ENCODE assay signal across 21 cellular contexts in genomic region chr14:62187265-62187664, GRCh38.
DNase-seq lines count a peak whose midpoint lies in the region; ATAC-seq and TF ChIP-seq lines count a peak whose summit lies in the region.
"Had no signal": no experiment of that assay in that cellular context is flagged by ENCODE, and none has a peak within 500 bp of the region (broad histone marks: within the 10 kb centered on the region; RNA-seq: fewer than 3 reads in every experiment).

No MANE protein-coding gene starts in this region.

- in situ Hi-C loops in HAP-1 (cut with MboI; ENCODE audit: low sequenced_read_pairs) = no loop called here

- H3K4me2 ChIP-seq in neuronal stem cell (ENCODE audit: insufficient read depth, low read length, poor library complexity, severe bottlenecking) (no peak overlapping the region), MM.1S (ENCODE audit: low read depth, low read length) (no peak overlapping the region)
- H3K4me2 ChIP-seq: SK-N-SH had no signal

- no CpG with 5 or more reads among the region's 2 CpGs for WGBS in neuronal stem cell (ENCODE audit: extremely low coverage in 2 of 2, insufficient read length in 2 of 2, insufficient replicate concordance in 1 of 2), 2 donors

- DNase-seq in NCI-H2029 treated with DMSO at 0.1 percent for 48 hours (lab: John Stamatoyannopoulos, UW) = peak; percentile 3
- DNase-seq in NCI-H2029 (lab: John Stamatoyannopoulos, UW) = no peak
- DNase-seq in WTC11 (ENCODE audit: low spot score) = peak; percentile 16
- peak; percentile 38 for DNase-seq in iPS-NIHi7 (ENCODE audit: extremely low spot score)
- peak; percentile 24 for DNase-seq in neuronal stem cell (ENCODE audit: low spot score)
- DNase-seq in HAP-1 (ENCODE audit: low spot score in 2 of 2) = no peak
- no peak for DNase-seq in cerebellar nuclear complex (lab: John Stamatoyannopoulos, UW)
- no peak for DNase-seq in MM.1S
- DNase-seq: 8988T; GDM1; NCI-H1694 treated with DMSO at 0.1 percent for 48 hours; NCI-H2107; NCI-H226; NCI-H510A treated with DMSO at 0.1 percent for 48 hours; NCI-H774; NK-92 treated with Interleukin-12 subunit alpha and Interleukin-12 subunit beta, amount 100 ng/mL, for 24 hours; SIG-M5; SK-N-SH had no signal

- H2BK5ac ChIP-seq in neuronal stem cell (ENCODE audit: low read length) = no peak overlapping the region

- no peak overlapping the region for H2BK12ac ChIP-seq in neuronal stem cell (ENCODE audit: low read length)

- H3K4me3 ChIP-seq in neuronal stem cell (ENCODE audit: low read length in 2 of 2) = no peak overlapping the region
- H3K4me3 ChIP-seq in HAP-1 = no peak overlapping the region
- H3K4me3 ChIP-seq in MM.1S (ENCODE audit: low read length) = no peak overlapping the region

- H3K79me1 ChIP-seq in neuronal stem cell (ENCODE audit: low read depth, low read length) = no peaks in the 10 kb centered on the region

- H2BK15ac ChIP-seq in neuronal stem cell (ENCODE audit: low read length) = no peak overlapping the region

- no peak overlapping the region for H2BK120ac ChIP-seq in neuronal stem cell (ENCODE audit: low read depth, low read length)

- no peak overlapping the region for H3K23ac ChIP-seq in neuronal stem cell (ENCODE audit: low read depth, low read length, poor library complexity)

- H3K9me3 ChIP-seq in neuronal stem cell (replicated peaks in 1 of 2; ENCODE audit: control insufficient read depth in 2 of 2, insufficient read depth in 1 of 2, low read depth in 1 of 2, low read length in 2 of 2) (no peaks in the 10 kb centered on the region), HAP-1 (no peaks in the 10 kb centered on the region), MM.1S (replicated peaks; ENCODE audit: insufficient read depth, low read length) (no peaks in the 10 kb centered on the region)
- H3K9me3 ChIP-seq: SK-N-SH had no signal

- H3K4me1 ChIP-seq in neuronal stem cell (ENCODE audit: control insufficient read depth in 2 of 2, insufficient read depth in 1 of 2, low read depth in 1 of 2, low read length in 2 of 2) (peaks cover 0 to 4% of the 10 kb centered on the region in 2 donors), HAP-1 (no peaks in the 10 kb centered on the region), MM.1S (ENCODE audit: low read length) (no peaks in the 10 kb centered on the region)

- H3K27ac ChIP-seq in neuronal stem cell (replicated peaks; ENCODE audit: low read length) = no peak overlapping the region
- no peak overlapping the region for H3K27ac ChIP-seq in MM.1S (ENCODE audit: low read length)
- H3K27ac ChIP-seq: C4-2B had no signal

- H2AFZ ChIP-seq in neuronal stem cell (ENCODE audit: low read length) = no peak overlapping the region
- no peak overlapping the region for H2AFZ ChIP-seq in MM.1S (ENCODE audit: low read length)

- no peak overlapping the region for H3K27ac Mint-ChIP-seq in WTC11
- H3K27ac Mint-ChIP-seq: IgD-negative memory B cell had no signal

- no peaks in the 10 kb centered on the region for H4K20me1 ChIP-seq in MM.1S (ENCODE audit: insufficient read depth, low read length)

- H3K36me3 Mint-ChIP-seq in WTC11 = no peaks in the 10 kb centered on the region
- H3K36me3 Mint-ChIP-seq: IgD-negative memory B cell had no signal

- no peaks in the 10 kb centered on the region for H3K36me3 ChIP-seq in neuronal stem cell (replicated peaks in 1 of 2; ENCODE audit: control insufficient read depth in 2 of 2, insufficient read depth in 2 of 2, low read length in 2 of 2)
- no peaks in the 10 kb centered on the region for H3K36me3 ChIP-seq in HAP-1 (replicated peaks)
- H3K36me3 ChIP-seq in MM.1S (replicated peaks; ENCODE audit: insufficient read depth, low read length) = no peaks in the 10 kb centered on the region

- CTCF ChIA-PET in WTC11 (lab: Charles Lee) = no interaction called here

- peaks cover 4% of the 10 kb centered on the region; the same call in 1 of the 2 replicates for H3K4me1 Mint-ChIP-seq in WTC11
- H3K4me1 Mint-ChIP-seq: IgD-negative memory B cell had no signal

- no peak overlapping the region for H3K4ac ChIP-seq in neuronal stem cell (ENCODE audit: low read length)

- H3K27me3 ChIP-seq in neuronal stem cell (ENCODE audit: control insufficient read depth in 3 of 3, insufficient read depth in 3 of 3, low read depth in 1 of 3, low read length in 3 of 3) (no peaks in the 10 kb centered on the region), HAP-1 (ENCODE audit: low read depth) (no peaks in the 10 kb centered on the region), MM.1S (replicated peaks; ENCODE audit: insufficient read depth, low read length) (no peaks in the 10 kb centered on the region)

- no peak overlapping the region for H4K91ac ChIP-seq in neuronal stem cell (ENCODE audit: low read depth, low read length, poor library complexity)

- H4K8ac ChIP-seq in neuronal stem cell (ENCODE audit: low read depth, low read length) = no peak overlapping the region

- H3K18ac ChIP-seq in neuronal stem cell (ENCODE audit: low read length) = no peak overlapping the region

- H3K9me2 ChIP-seq in MM.1S (replicated peaks; ENCODE audit: insufficient read depth, low read length) = no peaks in the 10 kb centered on the region
- H3K9me2 ChIP-seq: SK-N-SH had no signal

- H3K9me3 Mint-ChIP-seq in WTC11 = no peaks in the 10 kb centered on the region; the same call in 1 of the 2 replicates
- H3K9me3 Mint-ChIP-seq: IgD-negative memory B cell had no signal

- H2AK5ac ChIP-seq in neuronal stem cell (ENCODE audit: low read depth, low read length) = no peak overlapping the region

- H3F3A ChIP-seq in MM.1S (ENCODE audit: insufficient read depth, low read length) = no peaks in the 10 kb centered on the region

- no peak overlapping the region for H3K4me3 Mint-ChIP-seq in WTC11
- H3K4me3 Mint-ChIP-seq: IgD-negative memory B cell had no signal

- H3K14ac ChIP-seq in neuronal stem cell (ENCODE audit: low read length) = no peak overlapping the region

- H3K27me3 Mint-ChIP-seq in WTC11 (ENCODE audit: low read depth) = no peaks in the 10 kb centered on the region

- H3K9ac ChIP-seq in neuronal stem cell (ENCODE audit: low read depth, low read length, poor library complexity) (no peak overlapping the region), MM.1S (ENCODE audit: low read length) (no peak overlapping the region)
- H3K9ac ChIP-seq: SK-N-SH had no signal

- H3K79me2 ChIP-seq in MM.1S (ENCODE audit: low read length) = no peaks in the 10 kb centered on the region

- peak; percentile 83 for ATAC-seq in WTC11
- ATAC-seq: Panc1 had no signal

- POLR2A ChIA-PET in WTC11 (lab: Charles Lee) = no interaction called here

- no peak for TF ChIP-seq CTCF in WTC11 (IDR thresholded peaks at IDR 0.05)
- TF ChIP-seq CTCF in MM.1S (IDR thresholded peaks at IDR 0.05; ENCODE audit: low read length) = no peak

TF ChIP-seq in WTC11, 78 proteins besides CTCF, POLR2A, EP300 and RAD21:
- TF ChIP-seq GTF2I (CRISPR knock-in tag; conservative IDR thresholded peaks at IDR 0.05) (no peak), CREM (CRISPR knock-in tag; IDR thresholded peaks at IDR 0.05) (no peak), JUN (CRISPR knock-in tag; IDR thresholded peaks at IDR 0.05) (no peak), SMAD3 (CRISPR knock-in tag; IDR thresholded peaks at IDR 0.05; ENCODE audit: borderline replicate concordance) (no peak), CDX4 (CRISPR knock-in tag; IDR thresholded peaks at IDR 0.05; ENCODE audit: borderline replicate concordance) (no peak), NFATC4 (CRISPR knock-in tag; IDR thresholded peaks at IDR 0.05) (no peak), ZNF671 (CRISPR knock-in tag; IDR thresholded peaks at IDR 0.05) (no peak), E2F1 (CRISPR knock-in tag; IDR thresholded peaks at IDR 0.05) (no peak), CREB1 (CRISPR knock-in tag; IDR thresholded peaks at IDR 0.05) (no peak)
TF ChIP-seq in WTC11: peak in this region for 0.

Comparison
In these comparisons a context has a peak if more than half of its experiments do, and no peak if none do; other contexts are left out.
1. DNase-seq: peak in NCI-H2029 treated with DMSO at 0.1 percent for 48 hours (single experiment), WTC11 (single experiment), iPS-NIHi7 (single experiment) and neuronal stem cell (single experiment); none in NCI-H2029 (single experiment), HAP-1 (0 of 2), cerebellar nuclear complex (0 of 2) and MM.1S (single experiment).